ENCODE assay signal across 1 cellular context in the genomic region with DNA sequence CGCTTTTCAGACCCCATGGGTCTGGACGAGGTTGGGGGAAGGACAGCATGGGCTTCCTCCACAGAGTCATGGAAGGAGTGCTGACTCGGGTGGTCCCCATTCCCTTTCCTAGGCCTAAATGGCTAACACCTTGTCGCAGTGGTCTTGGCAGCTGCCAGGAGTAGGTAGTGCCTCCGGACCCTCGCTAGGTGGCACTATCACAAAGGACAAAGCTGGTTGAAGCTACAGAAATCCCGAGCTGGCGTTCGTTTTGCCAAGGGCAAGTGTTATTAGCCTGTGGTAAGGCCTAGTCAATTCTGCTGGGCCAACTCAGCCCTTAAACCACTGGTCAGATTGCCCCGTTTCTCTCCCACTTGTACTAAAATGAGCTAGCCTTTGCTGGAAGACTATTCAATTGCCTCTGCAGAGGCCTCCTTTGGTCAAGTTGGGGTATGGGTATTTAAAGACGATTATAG.
TF ChIP-seq lines count a peak whose summit lies in the region.

No MANE protein-coding gene starts in this region.

TF ChIP-seq in GM12878, 131 proteins besides CTCF, POLR2A, EP300 and RAD21:
- TF ChIP-seq BHLHE40 (IDR thresholded peaks at IDR 0.05; ENCODE audit: borderline replicate concordance in 1 of 2, low read depth in 2 of 2, low read length in 1 of 2) (peak in 1 of 2 experiments; percentile 39; a peak in 1 of 4 replicates), TCF12 (IDR thresholded peaks at IDR 0.05; ENCODE audit: low read depth, low read length) (peak; percentile 68; the same call in 1 of the 2 replicates), TCF7 (IDR thresholded peaks at IDR 0.05; ENCODE audit: borderline replicate concordance) (no peak), IKZF2 (IDR thresholded peaks at IDR 0.05) (0 out of 4 replicates have a peak, but pooled peaks of 1 of the 2 experiments have one; percentile 10), SMARCA5 (IDR thresholded peaks at IDR 0.05) (peak; percentile 91; the same call in 1 of the 2 replicates), TARDBP (IDR thresholded peaks at IDR 0.05; ENCODE audit: borderline replicate concordance) (no peak), CREM (IDR thresholded peaks at IDR 0.05; ENCODE audit: low read depth) (no peak), PKNOX1 (IDR thresholded peaks at IDR 0.05) (no peak), YY1 (IDR thresholded peaks at IDR 0.05; ENCODE audit: low read depth, low read length) (peak; percentile 74), EED (IDR thresholded peaks at IDR 0.05; ENCODE audit: low read depth) (peak; percentile 13; the same call in 1 of the 2 replicates), KAT2A (conservative IDR thresholded peaks at IDR 0.05; ENCODE audit: control insufficient read depth, low read depth, low read length) (no peak), RUNX3 (IDR thresholded peaks at IDR 0.05; ENCODE audit: low read length) (peak; percentile 51), HDGF (IDR thresholded peaks at IDR 0.05) (peak; percentile 54; the same call in 1 of the 2 replicates), ZNF207 (IDR thresholded peaks at IDR 0.05; ENCODE audit: borderline replicate concordance) (peak; percentile 20; the same call in 1 of the 2 replicates), MTA2 (IDR thresholded peaks at IDR 0.05; ENCODE audit: low read depth) (no peak), RB1 (IDR thresholded peaks at IDR 0.05; ENCODE audit: borderline replicate concordance) (peak; percentile 43; the same call in 1 of the 2 replicates), IRF4 (IDR thresholded peaks at IDR 0.05; ENCODE audit: low read depth, low read length) (0 out of 2 replicates have a peak, but pooled peaks have one; percentile 38), CBFB (IDR thresholded peaks at IDR 0.05; ENCODE audit: low read depth) (no peak), RELA (IDR thresholded peaks at IDR 0.05; ENCODE audit: borderline replicate concordance, partially characterized antibody) (no peak), SMC3 (IDR thresholded peaks at IDR 0.05; ENCODE audit: borderline replicate concordance, low read length) (peak; percentile 86), SUPT20H (IDR thresholded peaks at IDR 0.05; ENCODE audit: borderline replicate concordance, control insufficient read depth, low read depth, low read length) (no peak), IRF3 (IDR thresholded peaks at IDR 0.05) (no peak; the same call in 1 of the 2 replicates), SUZ12 (IDR thresholded peaks at IDR 0.05; ENCODE audit: unreplicated experiment) (no peak), SRF (IDR thresholded peaks at IDR 0.05; ENCODE audit: low read depth in 2 of 2, low read length in 2 of 2) (no peak), ELK1 (IDR thresholded peaks at IDR 0.05; ENCODE audit: low read depth, low read length) (no peak), ASH2L (IDR thresholded peaks at IDR 0.05; ENCODE audit: borderline replicate concordance, low read depth) (no peak), POU2F2 (IDR thresholded peaks at IDR 0.05; ENCODE audit: borderline replicate concordance, low read depth, low read length) (peak; percentile 31; the same call in 1 of the 3 replicates), NBN (IDR thresholded peaks at IDR 0.05) (0 out of 2 replicates have a peak, but pooled peaks have one; percentile 11)
